ENCODE assay signal across 15 cellular contexts in genomic region chr13:30697177-30697953, GRCh38. TPM values are rescaled to one million over a fixed set of nuclear protein-coding genes. Genes with fewer than 3 reads are reported as not detected.
DNase-seq lines count a peak whose midpoint lies in the region; ATAC-seq lines count a peak whose summit lies in the region.
"Had no signal": no experiment of that assay in that cellular context is flagged by ENCODE, and none has a peak within 500 bp of the region (broad histone marks: within the 10 kb centered on the region; RNA-seq: fewer than 3 reads in every experiment).

No MANE protein-coding gene starts in this region.

- peak overlapping the region; percentile 57 for H3K4me3 ChIP-seq in GM23248
- H3K4me3 ChIP-seq in adipocyte (ENCODE audit: low read length): peak overlapping the region; percentile 53
- peak overlapping the region; percentile 46 for H3K4me3 ChIP-seq in skeletal muscle satellite cell (ENCODE audit: low read length)
- H3K4me3 ChIP-seq: ovary had no signal

- H3K27me3 ChIP-seq in GM23248 (replicated peaks; ENCODE audit: insufficient read depth): no peaks in the 10 kb centered on the region
- peaks cover 4% of the 10 kb centered on the region for H3K27me3 ChIP-seq in adipocyte (replicated peaks; ENCODE audit: control insufficient read depth, insufficient read depth, low read length)
- no peaks in the 10 kb centered on the region for H3K27me3 ChIP-seq in skeletal muscle satellite cell (ENCODE audit: control insufficient read depth, insufficient read depth, low read length)
- H3K27me3 ChIP-seq: ovary had no signal

- peak overlapping the region; percentile 36 for H3K27ac ChIP-seq in GM23248
- H3K27ac ChIP-seq: ovary had no signal

- H3K79me2 ChIP-seq in GM23248 (ENCODE audit: insufficient read depth): no peaks in the 10 kb centered on the region

- H3F3A ChIP-seq in GM23248 (ENCODE audit: insufficient read depth): 0 out of 2 replicates have a peak, but pooled peaks cover 5% of the 10 kb centered on the region

- ATAC-seq in GM21619 (IDR thresholded peaks at IDR 0.05; ENCODE audit: unreplicated experiment): no peak
- no peak for ATAC-seq in HG03097 (IDR thresholded peaks at IDR 0.05; ENCODE audit: low FRiP score, unreplicated experiment)
- ATAC-seq: stimulated activated memory B cell treated with anti-CD40 and anti-IgM and Interleukin-4, amounts not matched to agents 10 μg/mL and 1 μg/mL and 100 μg/mL, for 72 hours had no signal

- 42 to 44% methylated on average over 8 of the region's 8 CpGs for WGBS in GM23248 (ENCODE audit: low coverage in 1 of 2, low lambda C conversion rate in 2 of 2, missing lambda C conversion rate in 2 of 2), 2 experiments

- peak overlapping the region; percentile 75 for H3K4me2 ChIP-seq in GM23248 (ENCODE audit: unreplicated experiment)
- peak overlapping the region; percentile 68 for H3K4me2 ChIP-seq in skeletal muscle satellite cell (ENCODE audit: low read length)

- peak overlapping the region; percentile 64 for H2AFZ ChIP-seq in GM23248

- H3K9ac ChIP-seq in GM23248 (peak overlapping the region; percentile 57), adipocyte (ENCODE audit: low read length) (peak overlapping the region; percentile 29), skeletal muscle satellite cell (ENCODE audit: low read depth, low read length) (peak overlapping the region; percentile 52)

- H3K9me2 ChIP-seq in GM23248 (ENCODE audit: insufficient read depth): no peaks in the 10 kb centered on the region

- H3K4me1 ChIP-seq in GM23248 (ENCODE audit: insufficient read depth) (peaks cover 12% of the 10 kb centered on the region), adipocyte (ENCODE audit: control insufficient read depth, insufficient read depth, low read length) (peaks cover 25% of the 10 kb centered on the region), skeletal muscle satellite cell (ENCODE audit: control insufficient read depth, insufficient read depth, low read length) (peaks cover 27% of the 10 kb centered on the region)

- DNase-seq in GM23248 (peak; percentile 44), adipocyte (ENCODE audit: low read depth) (no peak), iris pigment epithelial cell (ENCODE audit: low read depth) (peak; percentile 29), AG08395 (ENCODE audit: low spot score) (no peak), T-helper 2 cell (no peak)
- DNase-seq: activated CD4-positive, alpha-beta T cell treated with anti-CD3 and anti-CD28 coated beads, Interleukin-2, amount 50 U/mL, for 48 hours; activated naive CD4-positive, alpha-beta T cell treated with Interleukin-2 at 50 U/mL for 16 hours; foreskin melanocyte; KBM-7; ovary; stimulated activated CD4-positive, alpha-beta T cell treated with anti-CD3 and anti-CD28 coated beads, Interleukin-2, amount 100 ng/mL, for 48 hours had no signal

- H4K20me1 ChIP-seq in GM23248 (ENCODE audit: insufficient read depth): no peaks in the 10 kb centered on the region

- no peaks in the 10 kb centered on the region for H3K36me3 ChIP-seq in GM23248 (ENCODE audit: low read depth)
- no peaks in the 10 kb centered on the region for H3K36me3 ChIP-seq in adipocyte (ENCODE audit: control insufficient read depth, insufficient read depth, low read length, severe bottlenecking)
- H3K36me3 ChIP-seq in skeletal muscle satellite cell (ENCODE audit: insufficient read depth, low read length): no peaks in the 10 kb centered on the region
- H3K36me3 ChIP-seq: ovary had no signal

- in situ Hi-C loops in GM23248 (cut with MboI): no loop called here

- H3K9me3 ChIP-seq in GM23248 (ENCODE audit: low read depth): no peaks in the 10 kb centered on the region
- H3K9me3 ChIP-seq in adipocyte (ENCODE audit: control insufficient read depth, low read length): no peaks in the 10 kb centered on the region
- H3K9me3 ChIP-seq in skeletal muscle satellite cell (replicated peaks; ENCODE audit: low read length): no peaks in the 10 kb centered on the region
- H3K9me3 ChIP-seq: ovary had no signal

RNA-seq across cellular contexts. Expression of gene ALOX5AP, which starts 38.0 kb away (rescaled TPM):
- total RNA-seq in GM23248 (2014; rRNA removed; shearing (Covaris generic)): not detected in 2 replicates
- polyA plus RNA-seq in GM23248 (2016; fragmentation: Nextera tagmentation; extraction: Ambion mirVana): 0.49 and 0.58 TPM in 2 replicates
- total RNA-seq in skeletal muscle satellite cell (2012; rRNA removed): 0.44 TPM in 1 of 2 replicates, not detected in the other

Comparison
In these comparisons a context has a peak if more than half of its experiments do, and no peak if none do; other contexts are left out.
1. DNase-seq: peak in GM23248 (single experiment) and iris pigment epithelial cell (single experiment); none in adipocyte (single experiment), AG08395 (single experiment) and T-helper 2 cell (0 of 5).
2. Peak in every context shown above with its lines, with median percentiles within 50 percentile points of each other: H3K4me3 ChIP-seq and H3K9ac ChIP-seq.